8 cellular contexts compared by ENCODE assay signal in the genomic region with DNA sequence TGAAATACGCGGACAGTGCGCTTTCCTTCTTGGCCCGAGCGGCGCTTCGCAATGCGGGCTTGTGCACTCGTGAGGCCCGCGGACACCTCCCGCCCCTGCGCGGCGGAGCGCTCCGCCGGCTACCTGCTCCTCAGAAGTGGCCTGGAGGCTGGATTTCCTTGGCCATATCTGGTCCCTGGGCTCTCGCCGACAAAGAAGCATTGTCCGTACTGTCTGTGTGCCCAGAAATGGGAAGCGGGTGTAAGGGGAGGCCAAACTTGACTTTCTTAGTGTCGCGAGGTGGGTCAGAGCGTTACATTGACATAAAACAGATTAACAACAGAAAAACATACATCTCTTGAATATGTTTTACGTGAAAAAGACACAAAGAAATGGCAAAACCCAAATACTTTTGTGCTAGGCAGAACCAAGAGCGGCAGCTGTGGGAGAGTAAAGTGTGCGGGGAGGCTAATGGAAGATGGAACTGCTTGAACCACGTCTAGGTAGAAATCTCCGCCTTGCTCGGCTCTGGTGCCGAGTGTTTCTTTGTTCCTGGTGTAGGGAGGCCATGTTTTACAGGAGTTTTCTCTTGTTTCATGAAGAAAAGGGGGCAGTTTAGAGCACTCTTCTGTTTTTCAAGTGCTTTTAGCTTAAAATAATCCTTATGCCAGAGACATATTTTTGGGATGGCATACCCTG. TPM values are rescaled to one million over a fixed set of nuclear protein-coding genes. Genes with fewer than 3 reads are reported as not detected.
A peak's percentile ranks its signal among the peaks of the same experiment; 100 is the strongest.
DNase-seq lines count a peak whose midpoint lies in the region; ATAC-seq and TF ChIP-seq lines count a peak whose summit lies in the region.

No MANE protein-coding gene starts in this region.

- peaks cover 3% of the 10 kb centered on the region for H3K36me3 Mint-ChIP-seq in brain

- H3K4me3 Mint-ChIP-seq in brain, result peak overlapping the region in 2 of 5 experiments; percentile 96 to 97

- peak overlapping the region; percentile 84 for H3K27ac ChIP-seq in ACC112 (ENCODE audit: low read depth, low read length)
- H3K27ac ChIP-seq in left lung, result peak overlapping the region; percentile 98

- H3K4me1 Mint-ChIP-seq in brain, result peaks cover 23% of the 10 kb centered on the region

- H3K9me3 Mint-ChIP-seq in brain, result no peaks in the 10 kb centered on the region

- intact Hi-C loops in left lung (cut with DNase I), result no loop called here

- DNase-seq in NT2/D1 (ENCODE audit: low read depth, low spot score) (no peak), left lung (no peak), HT-29 (ENCODE audit: low spot score) (no peak)
- peak; percentile 24 for DNase-seq in stimulated activated naive CD8-positive, alpha-beta T cell treated with anti-CD3 and anti-CD28 coated beads, Interleukin-15, Interleukin-2, amounts not matched to agents 100 U/mL and 50 U/mL, for 24 hours

- peaks cover 31% of the 10 kb centered on the region for H3K79me2 ChIP-seq in ACC112 (ENCODE audit: control insufficient read depth, insufficient read depth, low read length, unreplicated experiment)

- no peaks in the 10 kb centered on the region for H3K27me3 ChIP-seq in ACC112 (ENCODE audit: insufficient read depth, low read length)
- no peaks in the 10 kb centered on the region for H3K27me3 ChIP-seq in NT2/D1 (ENCODE audit: insufficient read depth, insufficient read length)
- H3K27me3 ChIP-seq in left lung, result no peaks in the 10 kb centered on the region

- H3K27me3 Mint-ChIP-seq in brain, result peaks cover 13% of the 10 kb centered on the region

- H3K4me1 ChIP-seq in ACC112 (ENCODE audit: control insufficient read depth, insufficient read depth, low read length, unreplicated experiment), result peaks cover 18% of the 10 kb centered on the region
- peaks cover 5% of the 10 kb centered on the region for H3K4me1 ChIP-seq in NT2/D1 (ENCODE audit: insufficient read depth, insufficient read length)
- H3K4me1 ChIP-seq in left lung, result peaks cover 7 to 24% of the 10 kb centered on the region in 2 donors

- H3K4me3 ChIP-seq in ACC112 (ENCODE audit: low read depth, low read length) (peak overlapping the region; percentile 99), NT2/D1 (ENCODE audit: insufficient read length, low read depth) (peak overlapping the region; percentile 99), left lung (peak overlapping the region; percentile 92 to 93)

- peak overlapping the region in 3 of 5 experiments; percentile 98 to 100 (median 99) for H3K27ac Mint-ChIP-seq in brain

- H2AFZ ChIP-seq in ACC112 (ENCODE audit: low read length, unreplicated experiment), result peak overlapping the region; percentile 76

- TF ChIP-seq CTCF in brain (conservative IDR thresholded peaks at IDR 0.05) (no peak), left lung (IDR thresholded peaks at IDR 0.05) (no peak)

- ATAC-seq in GM18907 (IDR thresholded peaks at IDR 0.05; ENCODE audit: unreplicated experiment), result peak; percentile 23
- peak; percentile 17 for ATAC-seq in HG03139 (IDR thresholded peaks at IDR 0.05; ENCODE audit: unreplicated experiment)
- ATAC-seq in left lung, result peak; percentile 48
- ATAC-seq in stimulated activated naive CD8-positive, alpha-beta T cell treated with anti-CD3 and anti-CD28 coated beads, Interleukin-15, Interleukin-2, amounts not matched to agents 100 U/mL and 50 U/mL, for 24 hours, result no peak

- H3K36me3 ChIP-seq in ACC112 (ENCODE audit: insufficient read depth, low read length) (no peaks in the 10 kb centered on the region), NT2/D1 (ENCODE audit: insufficient read depth, insufficient read length, low read length) (peaks cover 13% of the 10 kb centered on the region), left lung (no peaks in the 10 kb centered on the region)

- H3K9me3 ChIP-seq in NT2/D1 (ENCODE audit: insufficient read depth, low read length) (no peaks in the 10 kb centered on the region), left lung (no peaks in the 10 kb centered on the region)

- H3K9ac ChIP-seq in NT2/D1 (ENCODE audit: insufficient read length, low read depth), result peak overlapping the region; percentile 99

RNA-seq across cellular contexts. Expression of a gene that starts 1.5 kb away (rescaled TPM):
- polyA plus RNA-seq in brain (ENCODE audit: insufficient read depth, low read depth, low replicate concordance), result 37.2 TPM
- total RNA-seq in left lung, result 10 to 100 TPM in 1 of 2 donors, 1 to 10 TPM in 1; 9.5 to 10.9 TPM
- 14.3 and 19.9 TPM in 2 replicates for total RNA-seq in HT-29 (2014; rRNA removed; shearing (Covaris generic))
